Comparison of ENCODE assay signal across 1 cellular context in the genomic region with DNA sequence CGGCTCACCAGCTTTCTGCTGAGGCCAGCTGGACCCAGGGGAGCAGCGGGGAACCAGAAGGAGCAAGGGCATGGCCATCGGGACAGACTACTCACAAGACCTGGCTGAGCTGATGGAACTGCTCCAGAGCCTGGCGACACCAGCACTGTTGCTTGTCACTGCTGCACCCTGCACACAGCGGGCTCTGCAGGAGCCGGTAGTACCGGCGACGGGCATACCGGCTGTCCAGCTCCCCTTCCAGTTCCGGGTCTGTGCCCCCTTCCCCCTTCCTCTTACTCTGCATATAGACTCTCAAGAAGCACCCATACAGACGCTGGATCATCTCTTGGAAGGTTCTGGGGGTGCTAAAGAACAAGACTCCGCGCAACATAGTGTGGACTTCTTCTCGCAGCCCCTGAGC.
TF ChIP-seq lines count a peak whose summit lies in the region.

No MANE protein-coding gene starts in this region.

TF ChIP-seq in H1, 55 proteins besides CTCF, POLR2A, EP300 and RAD21:
- no peak for TF ChIP-seq GABPA (IDR thresholded peaks at IDR 0.05; ENCODE audit: borderline replicate concordance, insufficient read depth, low read length)
- TF ChIP-seq ATF3 (IDR thresholded peaks at IDR 0.05; ENCODE audit: insufficient read depth, low read depth, low read length) = no peak
- no peak for TF ChIP-seq SRF (IDR thresholded peaks at IDR 0.05; ENCODE audit: low read depth, low read length)
- TF ChIP-seq RNF2 (IDR thresholded peaks at IDR 0.05; ENCODE audit: borderline replicate concordance, low read depth, low read length, missing control alignments, poor library complexity, severe bottlenecking) = no peak
- no peak for TF ChIP-seq POLR2AphosphoS5 (IDR thresholded peaks at IDR 0.05; ENCODE audit: low read depth, low read length)
- no peak for TF ChIP-seq SIN3A (conservative IDR thresholded peaks at IDR 0.05 in 1 of 2, IDR thresholded peaks at IDR 0.05 in 1 of 2; ENCODE audit: low read depth in 1 of 2, low read length in 2 of 2)
- no peak for TF ChIP-seq RFX5 (IDR thresholded peaks at IDR 0.05; ENCODE audit: borderline replicate concordance, low read depth, low read length)
- no peak for TF ChIP-seq POU5F1 (IDR thresholded peaks at IDR 0.05; ENCODE audit: low read depth, low read length)
- no peak for TF ChIP-seq SIRT6 (IDR thresholded peaks at IDR 0.05; ENCODE audit: low read length)
- TF ChIP-seq FOSL1 (IDR thresholded peaks at IDR 0.05; ENCODE audit: insufficient read depth, low read depth, low read length) = no peak
- no peak for TF ChIP-seq SP1 (IDR thresholded peaks at IDR 0.05; ENCODE audit: low read depth, low read length)
- TF ChIP-seq RXRA (IDR thresholded peaks at IDR 0.05; ENCODE audit: insufficient read depth, low read depth, low read length) = no peak
- no peak for TF ChIP-seq BCL11A (IDR thresholded peaks at IDR 0.05; ENCODE audit: low read depth in 2 of 2, low read length in 2 of 2)
- no peak for TF ChIP-seq CHD1 (IDR thresholded peaks at IDR 0.05; ENCODE audit: low read depth, low read length)
- no peak for TF ChIP-seq KDM1A (IDR thresholded peaks at IDR 0.05; ENCODE audit: borderline replicate concordance, low read length)
- no peak for TF ChIP-seq CHD7 (IDR thresholded peaks at IDR 0.05; ENCODE audit: insufficient replicate concordance, low read length)
- no peak for TF ChIP-seq KDM4A (IDR thresholded peaks at IDR 0.05; ENCODE audit: low read depth, low read length, severe bottlenecking)
- TF ChIP-seq CTBP2 (IDR thresholded peaks at IDR 0.05; ENCODE audit: borderline replicate concordance, insufficient read depth, insufficient read length, low read length) = no peak
- no peak for TF ChIP-seq BACH1 (IDR thresholded peaks at IDR 0.05; ENCODE audit: low read length)
- TF ChIP-seq YY1 (IDR thresholded peaks at IDR 0.05; ENCODE audit: low read depth, low read length) = no peak
TF ChIP-seq in H1: peak in this region for 0.
